In genomic region chr13:37608750-37609339, GRCh38 we compare ENCODE assay signal across 12 cellular contexts. TPM values are rescaled to one million over a fixed set of nuclear protein-coding genes. Genes with fewer than 3 reads are reported as not detected.
DNase-seq lines count a peak whose midpoint lies in the region; FAIRE-seq and TF ChIP-seq lines count a peak whose summit lies in the region.
"Had no signal": no experiment of that assay in that cellular context is flagged by ENCODE, and none has a peak within 500 bp of the region (broad histone marks: within the 10 kb centered on the region; RNA-seq: fewer than 3 reads in every experiment).

No MANE protein-coding gene starts in this region.

- H3K9me3 ChIP-seq in GM23248 (ENCODE audit: low read depth) (no peaks in the 10 kb centered on the region), adrenal gland (replicated peaks in 1 of 3) (no peaks in the 10 kb centered on the region)
- H3K9me3 ChIP-seq: gastrocnemius medialis, thoracic aorta had no signal

- peak; percentile 73 for FAIRE-seq in frontal cortex (lab: Jason Lieb, UNC)
- FAIRE-seq: TTC549 had no signal

- H3F3A ChIP-seq in GM23248 (ENCODE audit: insufficient read depth), result no peaks in the 10 kb centered on the region

- H4K20me1 ChIP-seq in GM23248 (ENCODE audit: insufficient read depth), result no peaks in the 10 kb centered on the region

- TF ChIP-seq CTCF in AG04449 (IDR thresholded peaks at IDR 0.05; ENCODE audit: insufficient read depth, low read length, missing control alignments) (peak; percentile 29), adrenal gland (IDR thresholded peaks at IDR 0.05) (peak in 4 of 6 experiments; percentile 8 to 38 (median 14))

- no peaks in the 10 kb centered on the region for H3K79me2 ChIP-seq in GM23248 (ENCODE audit: insufficient read depth)

- 22 to 24% methylated on average over 1 of the region's 1 CpG for WGBS in GM23248 (ENCODE audit: low coverage in 1 of 2, low lambda C conversion rate in 2 of 2, missing lambda C conversion rate in 2 of 2), 2 experiments
- 45 to 57% (median 50%) methylated on average over 1 of the region's 1 CpG for WGBS in adrenal gland, 4 donors

- H3K4me3 ChIP-seq in AG04449 (ENCODE audit: low read depth, low read length) (no peak overlapping the region), GM23248 (no peak overlapping the region), adrenal gland (no peak overlapping the region)
- H3K4me3 ChIP-seq: gastrocnemius medialis, thoracic aorta had no signal

- no peaks in the 10 kb centered on the region for H3K27me3 ChIP-seq in GM23248 (replicated peaks; ENCODE audit: insufficient read depth)
- H3K27me3 ChIP-seq in adrenal gland, result no peaks in the 10 kb centered on the region
- H3K27me3 ChIP-seq: gastrocnemius medialis had no signal

- H3K36me3 ChIP-seq in GM23248 (ENCODE audit: low read depth), result no peaks in the 10 kb centered on the region
- no peaks in the 10 kb centered on the region for H3K36me3 ChIP-seq in adrenal gland (replicated peaks in 1 of 2)
- H3K36me3 ChIP-seq: gastrocnemius medialis, thoracic aorta had no signal

- in situ Hi-C loops in GM23248 (cut with MboI), result no loop called here

- H3K27ac ChIP-seq in GM23248 (no peak overlapping the region), adrenal gland (no peak overlapping the region)
- H3K27ac ChIP-seq: gastrocnemius medialis, thoracic aorta had no signal

- DNase-seq in AG04449 (ENCODE audit: low read depth, low spot score) (no peak), GM23248 (peak; percentile 38), adrenal gland (no peak), frontal cortex (ENCODE audit: low spot score in 2 of 2) (no peak), NCI-H1417 (lab: John Stamatoyannopoulos, UW) (no peak), NCI-H82 (lab: John Stamatoyannopoulos, UW) (no peak), ureter (ENCODE audit: low spot score) (no peak), NCI-H510A treated with DMSO at 0.1 percent for 48 hours (lab: John Stamatoyannopoulos, UW) (no peak)
- DNase-seq: activated CD8-positive, alpha-beta memory T cell treated with anti-CD3 and anti-CD28 coated beads, Interleukin-2, amount 50 U/mL, for 48 hours; gastrocnemius medialis had no signal

- POLR2A ChIA-PET in AG04449 (lab: Yijun Ruan, JAX), result no interaction called here

- H3K9me2 ChIP-seq in GM23248 (ENCODE audit: insufficient read depth), result no peaks in the 10 kb centered on the region

- CTCF ChIA-PET in AG04449 (lab: Yijun Ruan, JAX), result interaction anchor here (0.6 to 1.7 kb wide), 25 partner anchors 9 to 973 kb away, joined by 3 to 16 read pairs (median 3); partner anchors contain the start of genes CSNK1A1L, POSTN and SUPT20H

- TF ChIP-seq POLR2A in adrenal gland (IDR thresholded peaks at IDR 0.05), result no peak

- intact Hi-C loops in adrenal gland (cut with DNase I), result loop anchor here (5.0 to 10.0 kb wide), 3 partner anchors 504 to 544 kb away; partner anchors contain the start of gene CSNK1A1L (in 1 of the 2)

- H3K9ac ChIP-seq in GM23248, result no peak overlapping the region

- H2AFZ ChIP-seq in GM23248, result peak overlapping the region; percentile 41; the same call in 1 of the 2 replicates

- H3K4me2 ChIP-seq in GM23248 (ENCODE audit: unreplicated experiment), result no peak overlapping the region

- H3K4me1 ChIP-seq in GM23248 (ENCODE audit: insufficient read depth) (peaks cover 4% of the 10 kb centered on the region; the same call in 1 of the 2 replicates), adrenal gland (replicated peaks in 1 of 2) (no peaks in the 10 kb centered on the region)
- H3K4me1 ChIP-seq: gastrocnemius medialis had no signal

RNA-seq across cellular contexts. Expression of gene POSTN, which starts 10.3 kb away (rescaled TPM):
- total RNA-seq in GM23248 (2014; rRNA removed; shearing (Covaris generic)), result 184 and 196 TPM in 2 replicates
- polyA plus RNA-seq in GM23248 (2016; fragmentation: Nextera tagmentation; extraction: Ambion mirVana) (233 and 237 TPM in 2 replicates), adrenal gland (10 to 100 TPM in 1 of 3 donors, 1 to 10 TPM in 2; 4.5 to 20.2 (median 9.1) TPM)
- total RNA-seq in adrenal gland (10 to 100 TPM in 1 of 8 donors, 1 to 10 TPM in 7; 1.8 to 20.0 (median 7.1) TPM), frontal cortex (2.0 TPM), ureter (69.5 TPM)
